In genomic region chr10:79137826-79138225, GRCh38 we compare ENCODE assay signal across 1 cellular context.
TF ChIP-seq lines count a peak whose summit lies in the region.

No MANE protein-coding gene starts in this region.

TF ChIP-seq in SK-N-SH, 30 proteins besides CTCF, POLR2A, EP300 and RAD21 (continued from another document):
- TF ChIP-seq ZBTB33 (IDR thresholded peaks at IDR 0.05; ENCODE audit: borderline replicate concordance, low read depth) (no peak), MEF2A (IDR thresholded peaks at IDR 0.05; ENCODE audit: borderline replicate concordance, low read depth) (no peak), FOSL2 (IDR thresholded peaks at IDR 0.05; ENCODE audit: borderline replicate concordance, low read depth) (no peak), FOXM1 (IDR thresholded peaks at IDR 0.05; ENCODE audit: low read depth) (no peak), NRF1 (IDR thresholded peaks at IDR 0.05; ENCODE audit: low read depth, low read length) (no peak)
